Comparison of ENCODE assay signal across 8 cellular contexts in genomic region chr13:36736119-36736726, GRCh38.
DNase-seq lines count a peak whose midpoint lies in the region; ATAC-seq, FAIRE-seq and TF ChIP-seq lines count a peak whose summit lies in the region.

No MANE protein-coding gene starts in this region.

- peaks cover 3% of the 10 kb centered on the region for H3K27me3 Mint-ChIP-seq in activated CD8-positive, alpha-beta T cell treated with anti-CD3 and anti-CD28 coated beads for 36 hours

- H3K4me3 Mint-ChIP-seq in activated CD8-positive, alpha-beta T cell treated with anti-CD3 and anti-CD28 coated beads for 36 hours = no peak overlapping the region

- CTCF ChIA-PET in activated CD8-positive, alpha-beta T cell treated with anti-CD3 and anti-CD28 coated beads for 36 hours (lab: Charles Lee) = interaction anchor here (0.9 to 5.3 kb wide), 29 partner anchors 9 to 757 kb away, joined by 3 to 34 read pairs (median 4); partner anchors contain the start of gene SPART

- intact Hi-C loops in activated CD8-positive, alpha-beta T cell treated with anti-CD3 and anti-CD28 coated beads for 36 hours (cut with micrococcal nuclease) = loop anchor here (10.0 kb wide), 2 partner anchors 311 to 391 kb away; partner anchors contain the start of gene SPART

- H3K9me3 Mint-ChIP-seq in activated CD8-positive, alpha-beta T cell treated with anti-CD3 and anti-CD28 coated beads for 36 hours = no peaks in the 10 kb centered on the region

- no peaks in the 10 kb centered on the region for H3K4me1 Mint-ChIP-seq in activated CD8-positive, alpha-beta T cell treated with anti-CD3 and anti-CD28 coated beads for 36 hours (ENCODE audit: low read depth)

- no peaks in the 10 kb centered on the region for H3K36me3 Mint-ChIP-seq in activated CD8-positive, alpha-beta T cell treated with anti-CD3 and anti-CD28 coated beads for 36 hours (ENCODE audit: low read depth)

- POLR2A ChIA-PET in activated CD8-positive, alpha-beta T cell treated with anti-CD3 and anti-CD28 coated beads for 36 hours (lab: Charles Lee) = no interaction called here

- DNase-seq in AG10803 (ENCODE audit: low read depth) (peak; percentile 67), NCI-H2227 treated with DMSO at 0.1 percent for 48 hours (lab: John Stamatoyannopoulos, UW) (peak; percentile 25), frontal cortex (ENCODE audit: low spot score in 2 of 2) (peak; percentile 2 to 46), pulmonary artery endothelial cell (ENCODE audit: low read depth, low spot score) (peak; percentile 22)
- DNase-seq in activated CD8-positive, alpha-beta T cell treated with anti-CD3 and anti-CD28 coated beads for 36 hours = peak; percentile 52

- H3K27ac Mint-ChIP-seq in activated CD8-positive, alpha-beta T cell treated with anti-CD3 and anti-CD28 coated beads for 36 hours = no peak overlapping the region

- ATAC-seq in activated CD8-positive, alpha-beta T cell treated with anti-CD3 and anti-CD28 coated beads for 36 hours = no peak
- ATAC-seq in HG03139 (IDR thresholded peaks at IDR 0.05; ENCODE audit: unreplicated experiment) (no peak), GM21786 (IDR thresholded peaks at IDR 0.05; ENCODE audit: unreplicated experiment) (no peak)

- FAIRE-seq in frontal cortex (lab: Jason Lieb, UNC) = no peak

- peak; percentile 70 for TF ChIP-seq CTCF in AG10803 (conservative IDR thresholded peaks at IDR 0.05; ENCODE audit: low read length)
- TF ChIP-seq CTCF in GM12875 (IDR thresholded peaks at IDR 0.05; ENCODE audit: borderline replicate concordance, insufficient read depth, low read depth, low read length) = peak; percentile 40; the same call in 1 of the 2 replicates
- peak; percentile 82 for TF ChIP-seq CTCF in activated CD8-positive, alpha-beta T cell treated with anti-CD3 and anti-CD28 coated beads for 36 hours (IDR thresholded peaks at IDR 0.05)

- H3K4me3 ChIP-seq in AG10803 (ENCODE audit: low read length) (no peak overlapping the region), GM12875 (ENCODE audit: low read depth, low read length) (no peak overlapping the region)
